ENCODE assay signal across 14 cellular contexts in the genomic region with DNA sequence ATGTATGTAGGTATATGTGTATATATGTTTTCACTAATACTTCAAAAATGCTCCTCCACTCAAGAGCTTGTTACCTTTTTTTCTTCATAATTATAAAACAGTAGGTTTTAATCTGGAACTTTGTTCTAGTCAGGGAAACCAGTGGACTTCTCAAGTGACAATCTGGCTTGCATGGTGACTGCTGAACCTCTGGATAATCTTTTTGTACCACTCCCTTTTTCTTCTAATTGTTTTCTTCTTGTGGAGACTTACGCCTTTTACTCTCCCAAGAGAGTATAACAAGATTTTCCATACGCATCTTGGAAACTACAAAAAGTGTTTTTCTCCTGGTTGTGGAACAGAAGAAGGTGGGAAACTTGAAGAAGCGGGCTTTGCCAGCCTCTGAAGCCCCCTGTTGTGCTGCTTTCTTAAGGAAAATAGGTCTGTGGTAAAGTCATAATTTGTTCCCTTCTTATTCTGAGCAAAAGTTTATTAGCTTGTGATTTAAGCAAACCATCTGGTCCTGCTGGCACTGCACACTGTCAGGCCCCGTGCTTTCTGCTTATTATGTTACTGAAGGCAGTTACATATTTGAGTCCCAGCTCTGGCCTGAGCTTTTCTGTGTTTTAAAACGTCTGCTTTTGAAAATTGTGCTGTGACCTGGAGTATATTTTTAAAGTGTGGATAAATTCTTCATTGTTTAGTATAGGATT.
DNase-seq lines count a peak whose midpoint lies in the region; ATAC-seq and TF ChIP-seq lines count a peak whose summit lies in the region.
"Had no signal": no experiment of that assay in that cellular context is flagged by ENCODE, and none has a peak within 500 bp of the region (broad histone marks: within the 10 kb centered on the region; RNA-seq: fewer than 3 reads in every experiment).

No MANE protein-coding gene starts in this region.

- H3K9me3 Mint-ChIP-seq in activated naive CD8-positive, alpha-beta T cell treated with anti-CD3 and anti-CD28 coated beads, Interleukin-2, amount 50 U/mL, for 24 hours = no peaks in the 10 kb centered on the region
- H3K9me3 Mint-ChIP-seq: immature natural killer cell had no signal

- H3K36me3 ChIP-seq in SK-N-SH (replicated peaks in 1 of 2; ENCODE audit: control insufficient read depth in 1 of 2, insufficient read depth in 2 of 2, low read length in 1 of 2) = peaks cover 0 to 8% of the 10 kb centered on the region in 2 experiments
- no peaks in the 10 kb centered on the region for H3K36me3 ChIP-seq in esophagus squamous epithelium
- no peaks in the 10 kb centered on the region for H3K36me3 ChIP-seq in mesenchymal stem cell (ENCODE audit: control insufficient read depth in 1 of 2, insufficient read depth in 2 of 2, low read depth in 1 of 2, low read length in 2 of 2)
- H3K36me3 ChIP-seq in vagina = no peaks in the 10 kb centered on the region
- H3K36me3 ChIP-seq: thoracic aorta had no signal

- H3K4ac ChIP-seq in mesenchymal stem cell (ENCODE audit: low read depth in 1 of 2, low read length in 2 of 2) = no peak overlapping the region

- TF ChIP-seq RAD21 in SK-N-SH (IDR thresholded peaks at IDR 0.05; ENCODE audit: low read length) = no peak

- H3K14ac ChIP-seq in mesenchymal stem cell (ENCODE audit: low read length in 2 of 2) = no peak overlapping the region

- H2BK120ac ChIP-seq in mesenchymal stem cell (ENCODE audit: low read depth, low read length) = no peak overlapping the region

- H4K8ac ChIP-seq in mesenchymal stem cell (ENCODE audit: low read length) = no peak overlapping the region

- H3K4me3 Mint-ChIP-seq in activated naive CD8-positive, alpha-beta T cell treated with anti-CD3 and anti-CD28 coated beads, Interleukin-2, amount 50 U/mL, for 24 hours = no peak overlapping the region
- H3K4me3 Mint-ChIP-seq: immature natural killer cell had no signal

- peaks cover 9% of the 10 kb centered on the region for H3K4me1 Mint-ChIP-seq in activated naive CD8-positive, alpha-beta T cell treated with anti-CD3 and anti-CD28 coated beads, Interleukin-2, amount 50 U/mL, for 24 hours

- no peaks in the 10 kb centered on the region for H3K9me2 ChIP-seq in SK-N-SH

- TF ChIP-seq EP300 in SK-N-SH (IDR thresholded peaks at IDR 0.05; ENCODE audit: borderline replicate concordance in 1 of 2, low read depth in 1 of 2, low read length in 1 of 2) = no peak

- H3K79me2 ChIP-seq in SK-N-SH (ENCODE audit: insufficient read depth) = no peaks in the 10 kb centered on the region

- H2BK12ac ChIP-seq in mesenchymal stem cell (ENCODE audit: low read length in 2 of 2) = no peak overlapping the region

- TF ChIP-seq POLR2A in esophagus squamous epithelium (IDR thresholded peaks at IDR 0.05) = no peak
- no peak for TF ChIP-seq POLR2A in vagina (IDR thresholded peaks at IDR 0.05)

- H2AFZ ChIP-seq in SK-N-SH (ENCODE audit: low read depth) (no peak overlapping the region), mesenchymal stem cell (ENCODE audit: low read depth, low read length) (no peak overlapping the region)

- H3K23ac ChIP-seq in mesenchymal stem cell (ENCODE audit: low read length in 2 of 2) = no peak overlapping the region

- H3K4me3 ChIP-seq in SK-N-SH (ENCODE audit: low read depth in 2 of 2, low read length in 1 of 2) = no peak overlapping the region
- H3K4me3 ChIP-seq in esophagus squamous epithelium = peak overlapping the region in 1 of 4 donors; percentile 0
- peak overlapping the region in 1 of 2 experiments; percentile 55 for H3K4me3 ChIP-seq in mesenchymal stem cell (ENCODE audit: insufficient read depth in 1 of 2, low read depth in 1 of 2, low read length in 2 of 2)
- H3K4me3 ChIP-seq in vagina = no peak overlapping the region
- H3K4me3 ChIP-seq: thoracic aorta had no signal

- H2BK5ac ChIP-seq in mesenchymal stem cell (ENCODE audit: low read depth, low read length, poor library complexity, severe bottlenecking) = no peak overlapping the region

- CTCF ChIA-PET in SK-N-SH (lab: Yijun Ruan, JAX) = interaction anchor here (1.1 to 1.5 kb wide), 2 partner anchors 20 to 70 kb away, joined by 3 to 4 read pairs; no protein-coding TSS in a partner anchor

- H3K9me3 ChIP-seq in SK-N-SH (no peaks in the 10 kb centered on the region), esophagus squamous epithelium (no peaks in the 10 kb centered on the region), mesenchymal stem cell (ENCODE audit: control insufficient read depth, low read length) (no peaks in the 10 kb centered on the region), vagina (no peaks in the 10 kb centered on the region)
- H3K9me3 ChIP-seq: thoracic aorta had no signal

- no peak overlapping the region for H2BK15ac ChIP-seq in mesenchymal stem cell (ENCODE audit: low read depth, poor library complexity, severe bottlenecking)

- no peaks in the 10 kb centered on the region for H4K20me1 ChIP-seq in SK-N-SH (ENCODE audit: insufficient read depth)

- H3K4me2 ChIP-seq in SK-N-SH (no peak overlapping the region), mesenchymal stem cell (ENCODE audit: low read length, poor library complexity, severe bottlenecking) (no peak overlapping the region)

- DNase-seq in SK-N-SH = no peak
- no peak for DNase-seq in esophagus squamous epithelium (lab: John Stamatoyannopoulos, UW)
- no peak for DNase-seq in mesenchymal stem cell
- DNase-seq in vagina (ENCODE audit: extremely low spot score in 2 of 2) = peak in 1 of 2 donors; percentile 89
- no peak for DNase-seq in activated effector memory CD4-positive, alpha-beta T cell treated with Interleukin-2 at 50 U/mL for 16 hours
- DNase-seq in NCI-H2107 treated with DMSO at 0.1 percent for 48 hours (lab: John Stamatoyannopoulos, UW; ENCODE audit: unreplicated experiment) = no peak
- DNase-seq in activated naive CD8-positive, alpha-beta T cell treated with anti-CD3 and anti-CD28 coated beads, Interleukin-2, amount 50 U/mL, for 24 hours = no peak
- DNase-seq: immature natural killer cell, NCI-H345, T-helper 9 cell had no signal

- H3K27ac Mint-ChIP-seq in activated naive CD8-positive, alpha-beta T cell treated with anti-CD3 and anti-CD28 coated beads, Interleukin-2, amount 50 U/mL, for 24 hours = no peak overlapping the region
- H3K27ac Mint-ChIP-seq: immature natural killer cell had no signal

- H3K27me3 ChIP-seq in SK-N-SH (ENCODE audit: insufficient read depth) (no peaks in the 10 kb centered on the region), esophagus squamous epithelium (no peaks in the 10 kb centered on the region), mesenchymal stem cell (ENCODE audit: control insufficient read depth in 1 of 2, insufficient read depth in 1 of 2, low read length in 2 of 2) (no peaks in the 10 kb centered on the region), vagina (no peaks in the 10 kb centered on the region)

- H3K79me1 ChIP-seq in mesenchymal stem cell (replicated peaks; ENCODE audit: low read length, poor library complexity, severe bottlenecking) = peaks cover 6% of the 10 kb centered on the region

- POLR2A ChIA-PET in SK-N-SH (lab: Yijun Ruan, JAX) = no interaction called here

- ATAC-seq in SK-N-SH treated with all-trans-retinoic acid at 6 μM for 48 hours = peak; percentile 59
- no peak for ATAC-seq in activated naive CD8-positive, alpha-beta T cell treated with anti-CD3 and anti-CD28 coated beads, Interleukin-2, amount 50 U/mL, for 24 hours

- 72% methylated on average over 5 of the region's 5 CpGs for WGBS in SK-N-SH (ENCODE audit: low lambda C conversion rate)
- WGBS in esophagus squamous epithelium, 2 donors = 71 to 74% methylated on average over 5 of the region's 5 CpGs
- 89% methylated on average over 4 of the region's 5 CpGs for WGBS in mesenchymal stem cell

- intact Hi-C loops in esophagus squamous epithelium (cut with DNase I) = no loop called here
- intact Hi-C loops in vagina (cut with DNase I) = no loop called here

- H4K91ac ChIP-seq in mesenchymal stem cell (ENCODE audit: low read length) = no peak overlapping the region

- peaks cover 7 to 19% of the 10 kb centered on the region in 2 experiments; a peak in 3 of 4 replicates for H3K4me1 ChIP-seq in SK-N-SH (ENCODE audit: control insufficient read depth in 1 of 2, insufficient read depth in 2 of 2, low read depth in 1 of 2, low read length in 1 of 2)
- peaks cover 6 to 36% (median 7%) of the 10 kb centered on the region in 3 donors for H3K4me1 ChIP-seq in esophagus squamous epithelium
- no peaks in the 10 kb centered on the region for H3K4me1 ChIP-seq in mesenchymal stem cell (ENCODE audit: control insufficient read depth, insufficient read depth, low read depth, low read length)
- peaks cover 23% of the 10 kb centered on the region for H3K4me1 ChIP-seq in vagina

- peaks cover 3% of the 10 kb centered on the region for H3K36me3 Mint-ChIP-seq in activated naive CD8-positive, alpha-beta T cell treated with anti-CD3 and anti-CD28 coated beads, Interleukin-2, amount 50 U/mL, for 24 hours (ENCODE audit: low read depth)

- no peak for TF ChIP-seq CTCF in SK-N-SH (IDR thresholded peaks at IDR 0.05)
- no peak for TF ChIP-seq CTCF in esophagus squamous epithelium (IDR thresholded peaks at IDR 0.05)
- no peak for TF ChIP-seq CTCF in vagina (IDR thresholded peaks at IDR 0.05)

- H2AK5ac ChIP-seq in mesenchymal stem cell (ENCODE audit: low read length, severe bottlenecking) = no peak overlapping the region

- H3K27ac ChIP-seq in SK-N-SH (ENCODE audit: low read depth in 2 of 2, low read length in 1 of 2) (peak overlapping the region in 1 of 2 experiments; percentile 62; a peak in 2 of 4 replicates), esophagus squamous epithelium (peak overlapping the region; percentile 12 to 73 (median 56)), mesenchymal stem cell (ENCODE audit: low read length, poor library complexity, severe bottlenecking) (no peak overlapping the region), vagina (peak overlapping the region; percentile 64)
- H3K27ac ChIP-seq: 22Rv1, epithelial cell of prostate had no signal

- no peak overlapping the region for H3K9ac ChIP-seq in SK-N-SH
- H3K9ac ChIP-seq in mesenchymal stem cell (ENCODE audit: low read length) = peak overlapping the region; percentile 80

- H3F3A ChIP-seq in SK-N-SH (replicated peaks; ENCODE audit: insufficient read depth) = no peaks in the 10 kb centered on the region

- no peak overlapping the region for H3K18ac ChIP-seq in mesenchymal stem cell (ENCODE audit: low read depth in 1 of 2, low read length in 2 of 2)

- no peaks in the 10 kb centered on the region for H3K27me3 Mint-ChIP-seq in activated naive CD8-positive, alpha-beta T cell treated with anti-CD3 and anti-CD28 coated beads, Interleukin-2, amount 50 U/mL, for 24 hours

TF ChIP-seq in SK-N-SH treated with all-trans-retinoic acid at 6 μM for 48 hours, 23 proteins besides CTCF, POLR2A, EP300 and RAD21 (continues in another document):
- TF ChIP-seq CSDC2 (CRISPR knock-in tag; IDR thresholded peaks at IDR 0.05) = no peak
- TF ChIP-seq RARB (CRISPR knock-in tag; IDR thresholded peaks at IDR 0.05) = no peak
- TF ChIP-seq ZFP30 (CRISPR knock-in tag; IDR thresholded peaks at IDR 0.05) = no peak
- TF ChIP-seq PPARA (CRISPR knock-in tag; IDR thresholded peaks at IDR 0.05; ENCODE audit: borderline replicate concordance) = no peak
